In the genomic region with DNA sequence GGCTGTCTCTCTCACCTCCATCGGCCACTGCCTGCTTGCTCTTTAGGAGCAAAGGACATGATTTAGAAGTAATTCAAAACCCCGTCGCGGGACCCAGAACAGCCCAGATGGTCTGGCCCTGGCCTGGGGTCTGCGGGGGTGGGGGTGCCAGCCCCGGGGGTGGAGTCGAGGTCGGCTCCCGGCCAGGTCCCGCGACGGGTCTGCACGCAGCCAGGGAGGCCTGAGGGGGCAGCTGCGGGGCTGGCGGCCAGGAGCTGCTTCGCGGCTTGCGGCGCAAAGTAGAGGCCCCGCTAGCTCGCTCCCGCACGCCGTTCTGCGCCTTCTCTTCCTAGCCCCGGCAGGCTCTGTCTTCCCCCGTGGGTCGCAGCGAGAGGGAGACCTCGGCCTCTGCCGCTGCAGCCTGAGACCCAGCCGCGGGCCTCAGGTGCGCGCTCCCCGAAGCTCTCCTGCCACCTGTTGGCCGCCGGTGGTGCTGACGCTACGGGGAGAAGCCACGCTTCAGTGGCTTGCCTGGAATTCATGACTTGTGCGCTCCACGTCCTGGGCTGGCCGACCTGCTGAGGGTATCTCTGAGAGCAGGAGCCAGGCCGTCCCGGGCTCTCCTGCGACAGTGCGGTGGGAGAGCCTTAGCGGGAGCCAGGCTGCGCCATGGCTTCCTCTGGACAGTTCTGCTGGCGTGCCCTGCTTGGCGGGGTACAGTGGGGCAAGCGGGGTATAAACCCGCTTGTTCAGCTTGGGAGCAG, we compare ENCODE assay signal across 1 cellular context.
A peak's percentile ranks its signal among the peaks of the same experiment; 100 is the strongest.
TF ChIP-seq lines count a peak whose summit lies in the region.

No MANE protein-coding gene starts in this region.

TF ChIP-seq in HepG2, 621 proteins besides CTCF, POLR2A, EP300 and RAD21 (continued from another document and continues in another):
- TF ChIP-seq, protein P1, sequence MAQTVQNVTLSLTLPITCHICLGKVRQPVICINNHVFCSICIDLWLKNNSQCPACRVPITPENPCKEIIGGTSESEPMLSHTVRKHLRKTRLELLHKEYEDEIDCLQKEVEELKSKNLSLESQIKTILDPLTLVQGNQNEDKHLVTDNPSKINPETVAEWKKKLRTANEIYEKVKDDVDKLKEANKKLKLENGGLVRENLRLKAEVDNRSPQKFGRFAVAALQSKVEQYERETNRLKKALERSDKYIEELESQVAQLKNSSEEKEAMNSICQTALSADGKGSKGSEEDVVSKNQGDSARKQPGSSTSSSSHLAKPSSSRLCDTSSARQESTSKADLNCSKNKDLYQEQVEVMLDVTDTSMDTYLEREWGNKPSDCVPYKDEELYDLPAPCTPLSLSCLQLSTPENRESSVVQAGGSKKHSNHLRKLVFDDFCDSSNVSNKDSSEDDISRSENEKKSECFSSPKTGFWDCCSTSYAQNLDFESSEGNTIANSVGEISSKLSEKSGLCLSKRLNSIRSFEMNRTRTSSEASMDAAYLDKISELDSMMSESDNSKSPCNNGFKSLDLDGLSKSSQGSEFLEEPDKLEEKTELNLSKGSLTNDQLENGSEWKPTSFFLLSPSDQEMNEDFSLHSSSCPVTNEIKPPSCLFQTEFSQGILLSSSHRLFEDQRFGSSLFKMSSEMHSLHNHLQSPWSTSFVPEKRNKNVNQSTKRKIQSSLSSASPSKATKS (CRISPR knock-in tag; IDR thresholded peaks at IDR 0.05): no peak
- TF ChIP-seq MYNN (CRISPR knock-in tag; IDR thresholded peaks at IDR 0.05; ENCODE audit: low read depth): peak; percentile 50; the same call in 1 of the 2 replicates
- TF ChIP-seq KDM6A (CRISPR knock-in tag; IDR thresholded peaks at IDR 0.05; ENCODE audit: low read depth): no peak
- peak; percentile 40; the same call in 1 of the 2 replicates for TF ChIP-seq ZNF782 (CRISPR knock-in tag; IDR thresholded peaks at IDR 0.05; ENCODE audit: borderline replicate concordance)
- no peak for TF ChIP-seq SATB2 (CRISPR knock-in tag; IDR thresholded peaks at IDR 0.05)
- TF ChIP-seq DMAP1 (CRISPR knock-in tag; IDR thresholded peaks at IDR 0.05): peak; percentile 76
- TF ChIP-seq TCF12 (IDR thresholded peaks at IDR 0.05): no peak
- peak; percentile 84; the same call in 1 of the 2 replicates for TF ChIP-seq TCF12 (CRISPR knock-in tag; IDR thresholded peaks at IDR 0.05)
- no peak for TF ChIP-seq HMGA1 (CRISPR knock-in tag; conservative IDR thresholded peaks at IDR 0.05)
- 0 out of 2 replicates have a peak, but pooled peaks have one; percentile 22 for TF ChIP-seq ZNF33B (CRISPR knock-in tag; IDR thresholded peaks at IDR 0.05)
- TF ChIP-seq LCORL (IDR thresholded peaks at IDR 0.05): no peak
- TF ChIP-seq LCORL (CRISPR knock-in tag; IDR thresholded peaks at IDR 0.05): no peak; the same call in 1 of the 2 replicates
- TF ChIP-seq MTA1 (CRISPR knock-in tag; IDR thresholded peaks at IDR 0.05; ENCODE audit: borderline replicate concordance): peak; percentile 36; the same call in 1 of the 2 replicates
- TF ChIP-seq ZNF207 (IDR thresholded peaks at IDR 0.05; ENCODE audit: borderline replicate concordance): no peak
- peak; percentile 52; the same call in 1 of the 2 replicates for TF ChIP-seq ADNP (CRISPR knock-in tag; IDR thresholded peaks at IDR 0.05)
- TF ChIP-seq, protein P2, sequence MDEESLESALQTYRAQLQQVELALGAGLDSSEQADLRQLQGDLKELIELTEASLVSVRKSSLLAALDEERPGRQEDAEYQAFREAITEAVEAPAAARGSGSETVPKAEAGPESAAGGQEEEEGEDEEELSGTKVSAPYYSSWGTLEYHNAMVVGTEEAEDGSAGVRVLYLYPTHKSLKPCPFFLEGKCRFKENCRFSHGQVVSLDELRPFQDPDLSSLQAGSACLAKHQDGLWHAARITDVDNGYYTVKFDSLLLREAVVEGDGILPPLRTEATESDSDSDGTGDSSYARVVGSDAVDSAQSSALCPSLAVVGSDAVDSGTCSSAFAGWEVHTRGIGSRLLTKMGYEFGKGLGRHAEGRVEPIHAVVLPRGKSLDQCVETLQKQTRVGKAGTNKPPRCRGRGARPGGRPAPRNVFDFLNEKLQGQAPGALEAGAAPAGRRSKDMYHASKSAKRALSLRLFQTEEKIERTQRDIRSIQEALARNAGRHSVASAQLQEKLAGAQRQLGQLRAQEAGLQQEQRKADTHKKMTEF (CRISPR knock-in tag; IDR thresholded peaks at IDR 0.05): peak; percentile 82
- peak; percentile 41; the same call in 1 of the 2 replicates for TF ChIP-seq KLF12 (CRISPR knock-in tag; IDR thresholded peaks at IDR 0.05; ENCODE audit: borderline replicate concordance)
- TF ChIP-seq NR2C2 (CRISPR knock-in tag; IDR thresholded peaks at IDR 0.05; ENCODE audit: borderline replicate concordance): no peak
- no peak for TF ChIP-seq HNF4G (IDR thresholded peaks at IDR 0.05; ENCODE audit: borderline replicate concordance, low read depth, low read length)
- TF ChIP-seq HNF4G (CRISPR knock-in tag; IDR thresholded peaks at IDR 0.05; ENCODE audit: borderline replicate concordance, low read depth): peak; percentile 72; the same call in 1 of the 2 replicates
- no peak for TF ChIP-seq ZNF33A (CRISPR knock-in tag; IDR thresholded peaks at IDR 0.05; ENCODE audit: borderline replicate concordance)
- TF ChIP-seq PHB2 (IDR thresholded peaks at IDR 0.05; ENCODE audit: partially characterized antibody): no peak
- TF ChIP-seq, protein P3, sequence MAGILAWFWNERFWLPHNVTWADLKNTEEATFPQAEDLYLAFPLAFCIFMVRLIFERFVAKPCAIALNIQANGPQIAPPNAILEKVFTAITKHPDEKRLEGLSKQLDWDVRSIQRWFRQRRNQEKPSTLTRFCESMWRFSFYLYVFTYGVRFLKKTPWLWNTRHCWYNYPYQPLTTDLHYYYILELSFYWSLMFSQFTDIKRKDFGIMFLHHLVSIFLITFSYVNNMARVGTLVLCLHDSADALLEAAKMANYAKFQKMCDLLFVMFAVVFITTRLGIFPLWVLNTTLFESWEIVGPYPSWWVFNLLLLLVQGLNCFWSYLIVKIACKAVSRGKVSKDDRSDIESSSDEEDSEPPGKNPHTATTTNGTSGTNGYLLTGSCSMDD (CRISPR knock-in tag; IDR thresholded peaks at IDR 0.05): no peak
- TF ChIP-seq ZKSCAN1 (IDR thresholded peaks at IDR 0.05; ENCODE audit: low read length): no peak
- no peak for TF ChIP-seq ZFP1 (CRISPR knock-in tag; IDR thresholded peaks at IDR 0.05)
- TF ChIP-seq, protein P4, sequence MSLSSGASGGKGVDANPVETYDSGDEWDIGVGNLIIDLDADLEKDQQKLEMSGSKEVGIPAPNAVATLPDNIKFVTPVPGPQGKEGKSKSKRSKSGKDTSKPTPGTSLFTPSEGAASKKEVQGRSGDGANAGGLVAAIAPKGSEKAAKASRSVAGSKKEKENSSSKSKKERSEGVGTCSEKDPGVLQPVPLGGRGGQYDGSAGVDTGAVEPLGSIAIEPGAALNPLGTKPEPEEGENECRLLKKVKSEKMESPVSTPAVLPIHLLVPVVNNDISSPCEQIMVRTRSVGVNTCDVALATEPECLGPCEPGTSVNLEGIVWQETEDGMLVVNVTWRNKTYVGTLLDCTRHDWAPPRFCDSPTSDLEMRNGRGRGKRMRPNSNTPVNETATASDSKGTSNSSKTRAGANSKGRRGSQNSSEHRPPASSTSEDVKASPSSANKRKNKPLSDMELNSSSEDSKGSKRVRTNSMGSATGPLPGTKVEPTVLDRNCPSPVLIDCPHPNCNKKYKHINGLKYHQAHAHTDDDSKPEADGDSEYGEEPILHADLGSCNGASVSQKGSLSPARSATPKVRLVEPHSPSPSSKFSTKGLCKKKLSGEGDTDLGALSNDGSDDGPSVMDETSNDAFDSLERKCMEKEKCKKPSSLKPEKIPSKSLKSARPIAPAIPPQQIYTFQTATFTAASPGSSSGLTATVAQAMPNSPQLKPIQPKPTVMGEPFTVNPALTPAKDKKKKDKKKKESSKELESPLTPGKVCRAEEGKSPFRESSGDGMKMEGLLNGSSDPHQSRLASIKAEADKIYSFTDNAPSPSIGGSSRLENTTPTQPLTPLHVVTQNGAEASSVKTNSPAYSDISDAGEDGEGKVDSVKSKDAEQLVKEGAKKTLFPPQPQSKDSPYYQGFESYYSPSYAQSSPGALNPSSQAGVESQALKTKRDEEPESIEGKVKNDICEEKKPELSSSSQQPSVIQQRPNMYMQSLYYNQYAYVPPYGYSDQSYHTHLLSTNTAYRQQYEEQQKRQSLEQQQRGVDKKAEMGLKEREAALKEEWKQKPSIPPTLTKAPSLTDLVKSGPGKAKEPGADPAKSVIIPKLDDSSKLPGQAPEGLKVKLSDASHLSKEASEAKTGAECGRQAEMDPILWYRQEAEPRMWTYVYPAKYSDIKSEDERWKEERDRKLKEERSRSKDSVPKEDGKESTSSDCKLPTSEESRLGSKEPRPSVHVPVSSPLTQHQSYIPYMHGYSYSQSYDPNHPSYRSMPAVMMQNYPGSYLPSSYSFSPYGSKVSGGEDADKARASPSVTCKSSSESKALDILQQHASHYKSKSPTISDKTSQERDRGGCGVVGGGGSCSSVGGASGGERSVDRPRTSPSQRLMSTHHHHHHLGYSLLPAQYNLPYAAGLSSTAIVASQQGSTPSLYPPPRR (CRISPR knock-in tag; IDR thresholded peaks at IDR 0.05; ENCODE audit: borderline replicate concordance): peak; percentile 56
- TF ChIP-seq, protein P5, sequence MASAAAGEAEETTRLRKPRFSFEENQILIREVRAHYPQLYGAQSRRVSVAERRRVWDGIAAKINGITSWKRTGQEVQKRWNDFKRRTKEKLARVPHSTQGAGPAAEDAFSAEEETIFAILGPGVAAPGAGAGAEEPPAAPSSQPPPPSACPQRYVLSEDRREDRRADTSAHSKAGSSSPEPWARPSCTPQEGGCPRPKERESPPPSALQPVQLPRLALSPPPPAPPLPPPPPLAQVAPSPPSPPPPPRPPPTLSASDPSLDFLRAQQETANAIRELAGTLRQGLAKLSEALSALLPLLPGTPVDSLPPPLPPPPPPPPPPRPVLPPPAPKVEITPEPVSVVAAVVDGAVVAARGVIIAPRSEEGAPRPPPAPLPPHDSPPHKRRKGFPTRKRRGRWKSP (CRISPR knock-in tag; IDR thresholded peaks at IDR 0.05): peak; percentile 87
- no peak for TF ChIP-seq RBM22 (optimal IDR thresholded peaks at IDR 0.05; ENCODE audit: low read length)
- TF ChIP-seq CREB1 (IDR thresholded peaks at IDR 0.05): peak; percentile 36
- peak; percentile 15; the same call in 1 of the 2 replicates for TF ChIP-seq CREB1 (CRISPR knock-in tag; IDR thresholded peaks at IDR 0.05)
- peak; percentile 72 for TF ChIP-seq ZSCAN25 (CRISPR knock-in tag; IDR thresholded peaks at IDR 0.05)
- no peak for TF ChIP-seq GATA4 (IDR thresholded peaks at IDR 0.05; ENCODE audit: borderline replicate concordance, low read depth)
- TF ChIP-seq, protein P6, sequence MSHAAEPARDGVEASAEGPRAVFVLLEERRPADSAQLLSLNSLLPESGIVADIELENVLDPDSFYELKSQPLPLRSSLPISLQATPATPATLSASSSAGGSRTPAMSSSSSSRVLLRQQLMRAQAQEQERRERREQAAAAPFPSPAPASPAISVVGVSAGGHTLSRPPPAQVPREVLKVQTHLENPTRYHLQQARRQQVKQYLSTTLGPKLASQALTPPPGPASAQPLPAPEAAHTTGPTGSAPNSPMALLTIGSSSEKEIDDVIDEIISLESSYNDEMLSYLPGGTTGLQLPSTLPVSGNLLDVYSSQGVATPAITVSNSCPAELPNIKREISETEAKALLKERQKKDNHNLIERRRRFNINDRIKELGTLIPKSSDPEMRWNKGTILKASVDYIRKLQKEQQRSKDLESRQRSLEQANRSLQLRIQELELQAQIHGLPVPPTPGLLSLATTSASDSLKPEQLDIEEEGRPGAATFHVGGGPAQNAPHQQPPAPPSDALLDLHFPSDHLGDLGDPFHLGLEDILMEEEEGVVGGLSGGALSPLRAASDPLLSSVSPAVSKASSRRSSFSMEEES (CRISPR knock-in tag; IDR thresholded peaks at IDR 0.05): peak; percentile 39; the same call in 1 of the 2 replicates
- peak; percentile 76; the same call in 1 of the 2 replicates for TF ChIP-seq ZNF335 (CRISPR knock-in tag; IDR thresholded peaks at IDR 0.05)
- peak; percentile 90 for TF ChIP-seq KDM5B (CRISPR knock-in tag; IDR thresholded peaks at IDR 0.05; ENCODE audit: borderline replicate concordance)
- no peak for TF ChIP-seq ZNF563 (CRISPR knock-in tag; IDR thresholded peaks at IDR 0.05)
- no peak for TF ChIP-seq CHCHD3 (CRISPR knock-in tag; IDR thresholded peaks at IDR 0.05)
- no peak for TF ChIP-seq PRPF4 (IDR thresholded peaks at IDR 0.05; ENCODE audit: low read depth, low read length, poor library complexity, severe bottlenecking)
- TF ChIP-seq NCOR1 (IDR thresholded peaks at IDR 0.05; ENCODE audit: borderline replicate concordance, low read length): no peak
- TF ChIP-seq KDM4B (CRISPR knock-in tag; IDR thresholded peaks at IDR 0.05): peak; percentile 71
- no peak; the same call in 1 of the 2 replicates for TF ChIP-seq SIN3B (IDR thresholded peaks at IDR 0.05; ENCODE audit: low read length)
- TF ChIP-seq, protein P7, sequence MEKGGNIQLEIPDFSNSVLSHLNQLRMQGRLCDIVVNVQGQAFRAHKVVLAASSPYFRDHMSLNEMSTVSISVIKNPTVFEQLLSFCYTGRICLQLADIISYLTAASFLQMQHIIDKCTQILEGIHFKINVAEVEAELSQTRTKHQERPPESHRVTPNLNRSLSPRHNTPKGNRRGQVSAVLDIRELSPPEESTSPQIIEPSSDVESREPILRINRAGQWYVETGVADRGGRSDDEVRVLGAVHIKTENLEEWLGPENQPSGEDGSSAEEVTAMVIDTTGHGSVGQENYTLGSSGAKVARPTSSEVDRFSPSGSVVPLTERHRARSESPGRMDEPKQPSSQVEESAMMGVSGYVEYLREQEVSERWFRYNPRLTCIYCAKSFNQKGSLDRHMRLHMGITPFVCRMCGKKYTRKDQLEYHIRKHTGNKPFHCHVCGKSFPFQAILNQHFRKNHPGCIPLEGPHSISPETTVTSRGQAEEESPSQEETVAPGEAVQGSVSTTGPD (CRISPR knock-in tag; IDR thresholded peaks at IDR 0.05): no peak
- TF ChIP-seq, protein P8, sequence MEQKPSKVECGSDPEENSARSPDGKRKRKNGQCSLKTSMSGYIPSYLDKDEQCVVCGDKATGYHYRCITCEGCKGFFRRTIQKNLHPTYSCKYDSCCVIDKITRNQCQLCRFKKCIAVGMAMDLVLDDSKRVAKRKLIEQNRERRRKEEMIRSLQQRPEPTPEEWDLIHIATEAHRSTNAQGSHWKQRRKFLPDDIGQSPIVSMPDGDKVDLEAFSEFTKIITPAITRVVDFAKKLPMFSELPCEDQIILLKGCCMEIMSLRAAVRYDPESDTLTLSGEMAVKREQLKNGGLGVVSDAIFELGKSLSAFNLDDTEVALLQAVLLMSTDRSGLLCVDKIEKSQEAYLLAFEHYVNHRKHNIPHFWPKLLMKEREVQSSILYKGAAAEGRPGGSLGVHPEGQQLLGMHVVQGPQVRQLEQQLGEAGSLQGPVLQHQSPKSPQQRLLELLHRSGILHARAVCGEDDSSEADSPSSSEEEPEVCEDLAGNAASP (CRISPR knock-in tag; IDR thresholded peaks at IDR 0.05; ENCODE audit: borderline replicate concordance): peak; percentile 76
- TF ChIP-seq ZNF383 (CRISPR knock-in tag; IDR thresholded peaks at IDR 0.05; ENCODE audit: borderline replicate concordance): no peak
- TF ChIP-seq ZKSCAN5 (CRISPR knock-in tag; IDR thresholded peaks at IDR 0.05): no peak
